In the genomic region with DNA sequence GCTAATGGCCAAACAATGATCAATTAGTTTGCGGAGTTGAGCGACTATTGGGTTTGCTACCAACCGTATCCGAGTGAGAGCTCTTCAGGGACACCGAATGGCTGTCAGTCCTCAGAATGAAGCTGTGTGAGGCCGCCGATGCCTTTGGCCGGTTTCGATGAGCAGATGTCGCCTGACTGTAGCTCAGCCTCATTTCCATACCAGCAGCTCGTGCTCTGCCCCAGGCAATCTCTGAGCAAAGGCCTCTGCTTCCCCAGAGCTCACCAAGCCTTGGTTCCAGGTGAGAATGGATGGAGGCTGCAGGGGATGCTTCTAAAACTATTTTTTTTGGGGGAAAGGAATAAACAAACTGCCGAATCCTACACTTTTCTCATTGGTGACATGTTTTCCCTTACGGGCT, we compare ENCODE assay signal across 1 cellular context.
TF ChIP-seq lines count a peak whose summit lies in the region.

No MANE protein-coding gene starts in this region.

TF ChIP-seq in GM23338, 12 proteins besides CTCF, POLR2A, EP300 and RAD21 (continued from another document):
- TF ChIP-seq, protein P1, sequence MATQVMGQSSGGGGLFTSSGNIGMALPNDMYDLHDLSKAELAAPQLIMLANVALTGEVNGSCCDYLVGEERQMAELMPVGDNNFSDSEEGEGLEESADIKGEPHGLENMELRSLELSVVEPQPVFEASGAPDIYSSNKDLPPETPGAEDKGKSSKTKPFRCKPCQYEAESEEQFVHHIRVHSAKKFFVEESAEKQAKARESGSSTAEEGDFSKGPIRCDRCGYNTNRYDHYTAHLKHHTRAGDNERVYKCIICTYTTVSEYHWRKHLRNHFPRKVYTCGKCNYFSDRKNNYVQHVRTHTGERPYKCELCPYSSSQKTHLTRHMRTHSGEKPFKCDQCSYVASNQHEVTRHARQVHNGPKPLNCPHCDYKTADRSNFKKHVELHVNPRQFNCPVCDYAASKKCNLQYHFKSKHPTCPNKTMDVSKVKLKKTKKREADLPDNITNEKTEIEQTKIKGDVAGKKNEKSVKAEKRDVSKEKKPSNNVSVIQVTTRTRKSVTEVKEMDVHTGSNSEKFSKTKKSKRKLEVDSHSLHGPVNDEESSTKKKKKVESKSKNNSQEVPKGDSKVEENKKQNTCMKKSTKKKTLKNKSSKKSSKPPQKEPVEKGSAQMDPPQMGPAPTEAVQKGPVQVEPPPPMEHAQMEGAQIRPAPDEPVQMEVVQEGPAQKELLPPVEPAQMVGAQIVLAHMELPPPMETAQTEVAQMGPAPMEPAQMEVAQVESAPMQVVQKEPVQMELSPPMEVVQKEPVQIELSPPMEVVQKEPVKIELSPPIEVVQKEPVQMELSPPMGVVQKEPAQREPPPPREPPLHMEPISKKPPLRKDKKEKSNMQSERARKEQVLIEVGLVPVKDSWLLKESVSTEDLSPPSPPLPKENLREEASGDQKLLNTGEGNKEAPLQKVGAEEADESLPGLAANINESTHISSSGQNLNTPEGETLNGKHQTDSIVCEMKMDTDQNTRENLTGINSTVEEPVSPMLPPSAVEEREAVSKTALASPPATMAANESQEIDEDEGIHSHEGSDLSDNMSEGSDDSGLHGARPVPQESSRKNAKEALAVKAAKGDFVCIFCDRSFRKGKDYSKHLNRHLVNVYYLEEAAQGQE (IDR thresholded peaks at IDR 0.05; ENCODE audit: unreplicated experiment), result no peak
- TF ChIP-seq ZNF114 (CRISPR knock-in tag; IDR thresholded peaks at IDR 0.05), result no peak
- no peak for TF ChIP-seq STAT1 (IDR thresholded peaks at IDR 0.05; ENCODE audit: unreplicated experiment)
- TF ChIP-seq JUNB (IDR thresholded peaks at IDR 0.05; ENCODE audit: unreplicated experiment), result no peak
- TF ChIP-seq ZNF331 (CRISPR knock-in tag; IDR thresholded peaks at IDR 0.05; ENCODE audit: low read depth), result no peak
- TF ChIP-seq EZH2 (IDR thresholded peaks at IDR 0.05; ENCODE audit: low read depth, unreplicated experiment), result no peak
- TF ChIP-seq, protein P2, sequence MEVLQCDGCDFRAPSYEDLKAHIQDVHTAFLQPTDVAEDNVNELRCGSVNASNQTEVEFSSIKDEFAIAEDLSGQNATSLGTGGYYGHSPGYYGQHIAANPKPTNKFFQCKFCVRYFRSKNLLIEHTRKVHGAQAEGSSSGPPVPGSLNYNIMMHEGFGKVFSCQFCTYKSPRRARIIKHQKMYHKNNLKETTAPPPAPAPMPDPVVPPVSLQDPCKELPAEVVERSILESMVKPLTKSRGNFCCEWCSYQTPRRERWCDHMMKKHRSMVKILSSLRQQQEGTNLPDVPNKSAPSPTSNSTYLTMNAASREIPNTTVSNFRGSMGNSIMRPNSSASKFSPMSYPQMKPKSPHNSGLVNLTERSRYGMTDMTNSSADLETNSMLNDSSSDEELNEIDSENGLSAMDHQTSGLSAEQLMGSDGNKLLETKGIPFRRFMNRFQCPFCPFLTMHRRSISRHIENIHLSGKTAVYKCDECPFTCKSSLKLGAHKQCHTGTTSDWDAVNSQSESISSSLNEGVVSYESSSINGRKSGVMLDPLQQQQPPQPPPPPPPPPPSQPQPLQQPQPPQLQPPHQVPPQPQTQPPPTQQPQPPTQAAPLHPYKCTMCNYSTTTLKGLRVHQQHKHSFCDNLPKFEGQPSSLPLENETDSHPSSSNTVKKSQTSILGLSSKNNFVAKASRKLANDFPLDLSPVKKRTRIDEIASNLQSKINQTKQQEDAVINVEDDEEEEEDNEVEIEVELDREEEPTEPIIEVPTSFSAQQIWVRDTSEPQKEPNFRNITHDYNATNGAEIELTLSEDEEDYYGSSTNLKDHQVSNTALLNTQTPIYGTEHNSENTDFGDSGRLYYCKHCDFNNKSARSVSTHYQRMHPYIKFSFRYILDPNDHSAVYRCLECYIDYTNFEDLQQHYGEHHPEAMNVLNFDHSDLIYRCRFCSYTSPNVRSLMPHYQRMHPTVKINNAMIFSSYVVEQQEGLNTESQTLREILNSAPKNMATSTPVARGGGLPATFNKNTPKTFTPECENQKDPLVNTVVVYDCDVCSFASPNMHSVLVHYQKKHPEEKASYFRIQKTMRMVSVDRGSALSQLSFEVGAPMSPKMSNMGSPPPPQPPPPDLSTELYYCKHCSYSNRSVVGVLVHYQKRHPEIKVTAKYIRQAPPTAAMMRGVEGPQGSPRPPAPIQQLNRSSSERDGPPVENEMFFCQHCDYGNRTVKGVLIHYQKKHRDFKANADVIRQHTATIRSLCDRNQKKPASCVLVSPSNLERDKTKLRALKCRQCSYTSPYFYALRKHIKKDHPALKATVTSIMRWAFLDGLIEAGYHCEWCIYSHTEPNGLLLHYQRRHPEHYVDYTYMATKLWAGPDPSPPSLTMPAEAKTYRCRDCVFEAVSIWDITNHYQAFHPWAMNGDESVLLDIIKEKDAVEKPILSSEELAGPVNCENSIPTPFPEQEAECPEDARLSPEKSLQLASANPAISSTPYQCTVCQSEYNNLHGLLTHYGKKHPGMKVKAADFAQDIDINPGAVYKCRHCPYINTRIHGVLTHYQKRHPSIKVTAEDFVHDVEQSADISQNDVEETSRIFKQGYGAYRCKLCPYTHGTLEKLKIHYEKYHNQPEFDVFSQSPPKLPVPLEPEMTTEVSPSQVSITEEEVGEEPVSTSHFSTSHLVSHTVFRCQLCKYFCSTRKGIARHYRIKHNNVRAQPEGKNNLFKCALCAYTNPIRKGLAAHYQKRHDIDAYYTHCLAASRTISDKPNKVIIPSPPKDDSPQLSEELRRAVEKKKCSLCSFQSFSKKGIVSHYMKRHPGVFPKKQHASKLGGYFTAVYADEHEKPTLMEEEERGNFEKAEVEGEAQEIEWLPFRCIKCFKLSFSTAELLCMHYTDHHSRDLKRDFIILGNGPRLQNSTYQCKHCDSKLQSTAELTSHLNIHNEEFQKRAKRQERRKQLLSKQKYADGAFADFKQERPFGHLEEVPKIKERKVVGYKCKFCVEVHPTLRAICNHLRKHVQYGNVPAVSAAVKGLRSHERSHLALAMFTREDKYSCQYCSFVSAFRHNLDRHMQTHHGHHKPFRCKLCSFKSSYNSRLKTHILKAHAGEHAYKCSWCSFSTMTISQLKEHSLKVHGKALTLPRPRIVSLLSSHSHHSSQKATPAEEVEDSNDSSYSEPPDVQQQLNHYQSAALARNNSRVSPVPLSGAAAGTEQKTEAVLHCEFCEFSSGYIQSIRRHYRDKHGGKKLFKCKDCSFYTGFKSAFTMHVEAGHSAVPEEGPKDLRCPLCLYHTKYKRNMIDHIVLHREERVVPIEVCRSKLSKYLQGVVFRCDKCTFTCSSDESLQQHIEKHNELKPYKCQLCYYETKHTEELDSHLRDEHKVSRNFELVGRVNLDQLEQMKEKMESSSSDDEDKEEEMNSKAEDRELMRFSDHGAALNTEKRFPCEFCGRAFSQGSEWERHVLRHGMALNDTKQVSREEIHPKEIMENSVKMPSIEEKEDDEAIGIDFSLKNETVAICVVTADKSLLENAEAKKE (CRISPR knock-in tag; IDR thresholded peaks at IDR 0.05), result no peak
